In the genomic region with DNA sequence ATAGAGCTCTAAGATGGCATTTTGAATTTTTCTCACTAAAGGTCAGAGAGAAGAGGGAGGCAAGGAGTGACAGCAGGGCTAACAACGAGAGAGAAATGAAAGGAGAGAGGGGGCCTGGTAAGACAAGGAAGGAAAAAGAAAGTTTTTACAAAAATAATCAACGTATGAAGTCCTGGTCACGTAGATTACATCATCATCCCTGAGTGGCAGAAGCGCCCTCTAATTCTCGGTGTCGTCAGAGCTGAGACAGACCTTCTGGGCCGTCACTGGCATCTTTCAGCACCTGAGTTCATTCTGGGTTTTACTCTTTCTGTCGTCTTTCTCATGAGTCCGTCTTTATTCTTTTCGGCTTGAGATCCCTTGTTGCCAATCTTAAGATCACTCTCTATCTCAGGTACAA, we compare ENCODE assay signal across 1 cellular context.
TF ChIP-seq lines count a peak whose summit lies in the region.

No MANE protein-coding gene starts in this region.

TF ChIP-seq in GM23338, 12 proteins besides CTCF, POLR2A, EP300 and RAD21 (continued from another document):
- TF ChIP-seq, protein P1, sequence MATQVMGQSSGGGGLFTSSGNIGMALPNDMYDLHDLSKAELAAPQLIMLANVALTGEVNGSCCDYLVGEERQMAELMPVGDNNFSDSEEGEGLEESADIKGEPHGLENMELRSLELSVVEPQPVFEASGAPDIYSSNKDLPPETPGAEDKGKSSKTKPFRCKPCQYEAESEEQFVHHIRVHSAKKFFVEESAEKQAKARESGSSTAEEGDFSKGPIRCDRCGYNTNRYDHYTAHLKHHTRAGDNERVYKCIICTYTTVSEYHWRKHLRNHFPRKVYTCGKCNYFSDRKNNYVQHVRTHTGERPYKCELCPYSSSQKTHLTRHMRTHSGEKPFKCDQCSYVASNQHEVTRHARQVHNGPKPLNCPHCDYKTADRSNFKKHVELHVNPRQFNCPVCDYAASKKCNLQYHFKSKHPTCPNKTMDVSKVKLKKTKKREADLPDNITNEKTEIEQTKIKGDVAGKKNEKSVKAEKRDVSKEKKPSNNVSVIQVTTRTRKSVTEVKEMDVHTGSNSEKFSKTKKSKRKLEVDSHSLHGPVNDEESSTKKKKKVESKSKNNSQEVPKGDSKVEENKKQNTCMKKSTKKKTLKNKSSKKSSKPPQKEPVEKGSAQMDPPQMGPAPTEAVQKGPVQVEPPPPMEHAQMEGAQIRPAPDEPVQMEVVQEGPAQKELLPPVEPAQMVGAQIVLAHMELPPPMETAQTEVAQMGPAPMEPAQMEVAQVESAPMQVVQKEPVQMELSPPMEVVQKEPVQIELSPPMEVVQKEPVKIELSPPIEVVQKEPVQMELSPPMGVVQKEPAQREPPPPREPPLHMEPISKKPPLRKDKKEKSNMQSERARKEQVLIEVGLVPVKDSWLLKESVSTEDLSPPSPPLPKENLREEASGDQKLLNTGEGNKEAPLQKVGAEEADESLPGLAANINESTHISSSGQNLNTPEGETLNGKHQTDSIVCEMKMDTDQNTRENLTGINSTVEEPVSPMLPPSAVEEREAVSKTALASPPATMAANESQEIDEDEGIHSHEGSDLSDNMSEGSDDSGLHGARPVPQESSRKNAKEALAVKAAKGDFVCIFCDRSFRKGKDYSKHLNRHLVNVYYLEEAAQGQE (IDR thresholded peaks at IDR 0.05; ENCODE audit: unreplicated experiment): no peak
- TF ChIP-seq POLR2AphosphoS5 (IDR thresholded peaks at IDR 0.05; ENCODE audit: low read depth): no peak
TF ChIP-seq in GM23338: peak in this region for 0.
